In the genomic region with DNA sequence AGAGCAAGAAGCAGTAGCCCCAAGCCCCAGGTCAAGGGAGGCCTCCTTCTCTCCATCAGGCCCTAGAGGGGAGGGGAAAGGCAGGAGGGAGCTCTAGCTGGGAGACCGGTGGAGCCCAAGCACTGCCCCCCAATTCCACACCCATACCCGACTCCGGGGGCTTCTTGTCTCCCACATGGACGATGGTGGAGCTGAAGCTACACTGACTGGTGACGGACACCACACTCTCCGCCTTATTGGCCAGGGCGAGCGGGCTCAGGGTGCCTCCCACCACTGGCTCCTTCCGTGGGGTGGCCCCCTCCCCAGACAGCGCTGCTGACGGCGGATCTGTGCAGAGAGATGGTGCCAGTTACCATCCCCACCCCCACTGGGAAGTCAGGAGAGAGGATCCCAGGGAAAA, we compare ENCODE assay signal across 27 cellular contexts. TPM values are rescaled to one million over a fixed set of nuclear protein-coding genes. Genes with fewer than 3 reads are reported as not detected.
DNase-seq lines count a peak whose midpoint lies in the region; FAIRE-seq and TF ChIP-seq lines count a peak whose summit lies in the region.
"Had no signal": no experiment of that assay in that cellular context is flagged by ENCODE, and none has a peak within 500 bp of the region (broad histone marks: within the 10 kb centered on the region; RNA-seq: fewer than 3 reads in every experiment).

No MANE protein-coding gene starts in this region.

- intact Hi-C loops in cardiac septum (cut with DNase I) (no loop called here), prostate gland (cut with DNase I) (no loop called here), uterus (cut with DNase I; ENCODE audit: low total_unique reads) (no loop called here)

- WGBS in prostate gland = 89% methylated on average over 12 of the region's 12 CpGs

- TF ChIP-seq CTCF in cardiac muscle cell (IDR thresholded peaks at IDR 0.05; ENCODE audit: low read depth, low read length) = no peak
- no peak for TF ChIP-seq CTCF in chondrocyte (IDR thresholded peaks at IDR 0.05)
- no peak for TF ChIP-seq CTCF in prostate gland (IDR thresholded peaks at IDR 0.05)
- no peak for TF ChIP-seq CTCF in uterus (IDR thresholded peaks at IDR 0.05)

- peak overlapping the region; percentile 39 for H3K27ac ChIP-seq in cardiac muscle cell
- peak overlapping the region; percentile 7 to 26 for H3K27ac ChIP-seq in prostate gland
- peak overlapping the region; percentile 10 to 66 for H3K27ac ChIP-seq in uterus

- no peaks in the 10 kb centered on the region for H3K9me3 Mint-ChIP-seq in chondrocyte (ENCODE audit: low read depth)
- H3K9me3 Mint-ChIP-seq: activated naive CD4-positive, alpha-beta T cell treated with anti-CD3 and anti-CD28 coated beads, Interleukin-2, amount 50 U/mL, for 72 hours; dendritic cell treated with granulocyte-macrophage colony-stimulating factor and Interleukin-4, amounts not matched to agents 40 ng/mL and 50 ng/mL, for 4 days had no signal

- H3K4me3 ChIP-seq in cardiac muscle cell (no peak overlapping the region), prostate gland (no peak overlapping the region), uterus (no peak overlapping the region)
- H3K4me3 ChIP-seq: body of pancreas, heart left ventricle had no signal

- no peaks in the 10 kb centered on the region for H3K27me3 Mint-ChIP-seq in chondrocyte (ENCODE audit: low read depth)
- H3K27me3 Mint-ChIP-seq: dendritic cell treated with granulocyte-macrophage colony-stimulating factor and Interleukin-4, amounts not matched to agents 40 ng/mL and 50 ng/mL, for 4 days had no signal

- DNase-seq in cardiac muscle cell (ENCODE audit: low read depth in 1 of 2, low spot score in 1 of 2) (no peak), cardiac septum (ENCODE audit: low spot score) (no peak), chondrocyte (ENCODE audit: low spot score) (no peak), prostate gland (ENCODE audit: low spot score) (no peak), uterus (no peak), GM12892 (ENCODE audit: insufficient read length) (no peak), kidney tubule cell (ENCODE audit: low spot score) (no peak), ACHN (no peak)
- DNase-seq: activated CD4-positive, alpha-beta T cell treated with anti-CD3 and anti-CD28 coated beads for 1 hour; body of pancreas; EL; Karpas-422; NCI-H1048; NCI-H2029; SHP77 treated with DMSO at 0.1 percent for 48 hours; SW 1271 had no signal

- H3K4me3 Mint-ChIP-seq in chondrocyte (ENCODE audit: unreplicated experiment) = no peak overlapping the region
- H3K4me3 Mint-ChIP-seq: dendritic cell treated with granulocyte-macrophage colony-stimulating factor and Interleukin-4, amounts not matched to agents 40 ng/mL and 50 ng/mL, for 4 days had no signal

- H3K27ac Mint-ChIP-seq in chondrocyte (ENCODE audit: unreplicated experiment) = peak overlapping the region; percentile 77
- H3K27ac Mint-ChIP-seq: dendritic cell treated with granulocyte-macrophage colony-stimulating factor and Interleukin-4, amounts not matched to agents 40 ng/mL and 50 ng/mL, for 4 days had no signal

- no peak for FAIRE-seq in GM12892 (lab: Jason Lieb, UNC)
- FAIRE-seq: D721Med, endometrium, H54 had no signal

- TF ChIP-seq POLR2A in prostate gland (IDR thresholded peaks at IDR 0.05) = no peak
- no peak for TF ChIP-seq POLR2A in uterus (IDR thresholded peaks at IDR 0.05)
- TF ChIP-seq POLR2A in GM12892 (IDR thresholded peaks at IDR 0.05; ENCODE audit: low read depth, low read length) = no peak

- peaks cover 11% of the 10 kb centered on the region for H3K4me1 Mint-ChIP-seq in chondrocyte (ENCODE audit: low read depth)

- in situ Hi-C loops in ACHN (cut with HindIII; ENCODE audit: low pct_ligation_motif_present, low pct_unique_long_range_greater_than_20kb, low sequenced_read_pairs) = no loop called here

- peaks cover 52% of the 10 kb centered on the region for H3K36me3 Mint-ChIP-seq in chondrocyte (ENCODE audit: low read depth)

- H3K4me1 ChIP-seq in cardiac muscle cell (ENCODE audit: low read depth) (peaks cover 15% of the 10 kb centered on the region), prostate gland (replicated peaks) (peaks cover 4% of the 10 kb centered on the region), uterus (peaks cover 4 to 13% of the 10 kb centered on the region in 2 donors)

- H3K36me3 ChIP-seq in cardiac muscle cell (peaks cover 72% of the 10 kb centered on the region), prostate gland (peaks cover 78 to 99% of the 10 kb centered on the region in 2 donors), uterus (no peaks in the 10 kb centered on the region)

- H3K27me3 ChIP-seq in cardiac muscle cell (no peaks in the 10 kb centered on the region), prostate gland (replicated peaks; ENCODE audit: insufficient read depth) (no peaks in the 10 kb centered on the region), uterus (no peaks in the 10 kb centered on the region)
- H3K27me3 ChIP-seq: body of pancreas, heart left ventricle had no signal

- no peaks in the 10 kb centered on the region for H3K9me3 ChIP-seq in cardiac muscle cell (ENCODE audit: low read depth)
- no peaks in the 10 kb centered on the region for H3K9me3 ChIP-seq in prostate gland
- no peaks in the 10 kb centered on the region for H3K9me3 ChIP-seq in uterus
- H3K9me3 ChIP-seq: body of pancreas, heart left ventricle had no signal

RNA-seq across cellular contexts. Expression of a gene that starts 6.4 kb away (rescaled TPM):
- total RNA-seq in cardiac muscle cell (42.3 and 51.9 TPM in 2 replicates), cardiac septum (47.8 TPM), chondrocyte (68.0 to 87.6 TPM (median 75.9 TPM) in 3 replicates), prostate gland (100 to 1,000 TPM; 119 to 142 TPM), uterus (100 to 1,000 TPM in 3 of 4 donors, 10 to 100 TPM in 1; 20.0 to 396 (median 163) TPM)
- polyA plus RNA-seq in cardiac muscle cell = 28.2 and 47.7 TPM in 2 replicates
- 11.8 TPM for polyA plus RNA-seq in GM12892 (2012; ENCODE audit: missing spikeins)

RNA-seq across cellular contexts. Expression of a gene that starts 16.9 kb away (rescaled TPM):
- total RNA-seq in cardiac muscle cell (22.5 and 35.7 TPM in 2 replicates), cardiac septum (63.9 TPM), chondrocyte (45.4 to 58.1 TPM (median 46.7 TPM) in 3 replicates), prostate gland (10 to 100 TPM; 34.2 to 65.2 TPM), uterus (100 to 1,000 TPM in 1 of 4 donors, 10 to 100 TPM in 2, 1 to 10 TPM in 1; 6.7 to 150 (median 14.1) TPM)
- 102 and 118 TPM in 2 replicates for polyA plus RNA-seq in cardiac muscle cell
- 32.1 TPM for polyA plus RNA-seq in GM12892 (2012; ENCODE audit: missing spikeins)

RNA-seq across cellular contexts. Expression of a gene that starts 21.9 kb away (rescaled TPM):
- total RNA-seq in cardiac muscle cell (0.32 and 6.2 TPM in 2 replicates), cardiac septum (0.65 TPM), chondrocyte (0.51 to 1.5 TPM (median 0.70 TPM) in 3 replicates), prostate gland (under 1 TPM in 1 of 2 donors, not detected in 1; 0.34 TPM), uterus (under 1 TPM in 1 of 4 donors, not detected in 3; 0.61 TPM)
- polyA plus RNA-seq in cardiac muscle cell = 1.1 and 1.5 TPM in 2 replicates
- polyA plus RNA-seq in GM12892 (2012; ENCODE audit: missing spikeins) = 0.21 TPM
- total RNA-seq: body of pancreas, left lobe of liver, mononuclear cell had no signal
- polyA plus RNA-seq: BJ had no signal

RNA-seq across cellular contexts. Expression of a gene that starts 27.5 kb away (rescaled TPM):
- total RNA-seq in cardiac muscle cell (not detected in 2 replicates), cardiac septum (not detected), chondrocyte (0.12 to 0.13 TPM (median 0.12 TPM) in 3 replicates), prostate gland (1 to 10 TPM in 1 of 2 donors, not detected in 1; 2.4 TPM), uterus (under 1 TPM in 1 of 4 donors, not detected in 3; 0.26 TPM)
- polyA plus RNA-seq in cardiac muscle cell = 0.10 TPM in 1 of 2 replicates, not detected in the other
- not detected for polyA plus RNA-seq in GM12892 (2012; ENCODE audit: missing spikeins)
- total RNA-seq: A673, body of pancreas, heart left ventricle, left lobe of liver, posterior vena cava had no signal

RNA-seq across cellular contexts. Expression of a gene that starts 30.4 kb away (rescaled TPM):
- total RNA-seq in cardiac muscle cell (39.8 and 40.7 TPM in 2 replicates), cardiac septum (8.7 TPM), chondrocyte (7.8 to 12.1 TPM (median 8.4 TPM) in 3 replicates), prostate gland (10 to 100 TPM in 1 of 2 donors, 1 to 10 TPM in 1; 8.6 to 13.9 TPM), uterus (10 to 100 TPM in 3 of 4 donors, under 1 TPM in 1; 0.77 to 42.6 (median 25.1) TPM)
- polyA plus RNA-seq in cardiac muscle cell = 54.6 and 62.4 TPM in 2 replicates
- polyA plus RNA-seq in GM12892 (2012; ENCODE audit: missing spikeins) = 22.7 TPM
